ENCODE assay signal across 8 cellular contexts in the genomic region with DNA sequence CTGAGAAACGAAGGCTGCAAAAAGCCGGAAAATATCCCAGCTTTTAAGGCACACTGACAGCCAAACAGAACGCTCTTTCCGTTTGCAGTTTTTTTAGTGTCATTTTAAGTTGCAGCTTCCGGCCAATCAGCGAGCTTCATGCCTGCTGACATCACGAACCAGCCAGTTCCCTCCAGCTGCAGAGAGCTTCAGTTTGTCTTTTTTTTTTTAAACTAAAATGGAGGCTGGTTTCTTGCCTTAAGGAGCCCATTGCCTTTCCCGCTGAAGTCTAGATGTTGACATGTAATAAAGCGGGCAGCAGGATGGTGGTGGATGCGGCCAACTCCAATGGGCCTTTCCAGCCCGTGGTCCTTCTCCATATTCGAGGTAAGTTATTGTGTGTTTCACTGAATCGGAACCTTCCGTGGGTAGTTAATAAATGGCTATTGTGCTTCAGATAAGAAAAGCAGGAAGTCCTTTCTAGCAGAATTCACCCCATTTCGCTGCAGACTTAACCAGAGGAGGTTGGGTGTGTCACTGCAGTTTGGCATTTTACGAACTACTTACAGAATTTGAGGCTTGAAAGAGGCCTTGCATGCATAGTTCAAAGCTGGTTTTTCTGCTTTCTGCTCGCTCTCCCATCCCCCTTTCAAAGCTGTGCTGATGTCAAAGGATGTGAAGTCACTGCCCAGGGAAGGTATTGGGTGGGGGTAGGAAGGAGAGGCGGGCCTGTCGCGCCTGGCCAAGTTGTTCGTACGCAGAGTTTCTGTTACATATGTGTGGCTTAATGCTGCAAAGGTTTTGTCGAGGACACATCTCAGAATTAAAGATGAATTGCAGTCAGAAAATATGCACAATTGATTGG.
A peak's percentile ranks its signal among the peaks of the same experiment; 100 is the strongest.
DNase-seq lines count a peak whose midpoint lies in the region; ATAC-seq and TF ChIP-seq lines count a peak whose summit lies in the region.

No MANE protein-coding gene starts in this region.

- TF ChIP-seq CTCF in C4-2B (conservative IDR thresholded peaks at IDR 0.05) (no peak), coronary artery (IDR thresholded peaks at IDR 0.05) (no peak)

- ATAC-seq in GM19351 (IDR thresholded peaks at IDR 0.05; ENCODE audit: unreplicated experiment) (peak; percentile 83), HG03469 (IDR thresholded peaks at IDR 0.05; ENCODE audit: unreplicated experiment) (peak; percentile 67)

- DNase-seq in NCI-H524 treated with DMSO at 0.1 percent for 48 hours (lab: John Stamatoyannopoulos, UW), result peak; percentile 97
- DNase-seq in activated CD4-positive, alpha-beta T cell treated with anti-CD3 and anti-CD28 coated beads for 48 hours, result peak; percentile 85
- peak; percentile 94 for DNase-seq in coronary artery (ENCODE audit: low spot score)
- peak; percentile 85 for DNase-seq in stimulated activated CD4-positive, alpha-beta T cell treated with anti-CD3 and anti-CD28 coated beads, Interleukin-1b, Interleukin-23, amount 100 ng/mL, for 48 hours

- H3K27me3 ChIP-seq in layer of hippocampus (ENCODE audit: control insufficient read depth, insufficient read depth, low read length), result no peaks in the 10 kb centered on the region

- H3K4me3 ChIP-seq in coronary artery, result peak overlapping the region; percentile 85

- H3K27ac ChIP-seq in C4-2B, result peak overlapping the region; percentile 96
- H3K27ac ChIP-seq in coronary artery, result peak overlapping the region; percentile 97 to 98
- H3K27ac ChIP-seq in layer of hippocampus (ENCODE audit: low read depth, low read length), result peak overlapping the region; percentile 91

Comparison
In these comparisons a context has a peak if more than half of its experiments do, and no peak if none do; other contexts are left out.
1. Peak in every context shown above with its lines: DNase-seq, ATAC-seq, H3K4me3 ChIP-seq and H3K27ac ChIP-seq.